ENCODE assay signal across 8 cellular contexts in genomic region chr17:40068584-40068916, GRCh38. TPM values are rescaled to one million over a fixed set of nuclear protein-coding genes. Genes with fewer than 3 reads are reported as not detected.
A peak's percentile ranks its signal among the peaks of the same experiment; 100 is the strongest.
DNase-seq lines count a peak whose midpoint lies in the region; ATAC-seq and TF ChIP-seq lines count a peak whose summit lies in the region.

No MANE protein-coding gene starts in this region.

- H3K4me3 ChIP-seq in SK-N-MC (peak overlapping the region; percentile 75), esophagus muscularis mucosa (peak overlapping the region; percentile 39 to 50 (median 46)), psoas muscle (peak overlapping the region; percentile 63)

- peaks cover 57% of the 10 kb centered on the region for H3K4me1 ChIP-seq in ES-I3 (ENCODE audit: insufficient read depth, low read length)
- peaks cover 89 to 100% (median 100%) of the 10 kb centered on the region in 4 donors for H3K4me1 ChIP-seq in esophagus muscularis mucosa
- peaks cover 82% of the 10 kb centered on the region for H3K4me1 ChIP-seq in psoas muscle

- no peak for TF ChIP-seq EP300 in esophagus muscularis mucosa (IDR thresholded peaks at IDR 0.05)

- no peak for TF ChIP-seq CTCF in esophagus muscularis mucosa (IDR thresholded peaks at IDR 0.05)
- no peak for TF ChIP-seq CTCF in psoas muscle (IDR thresholded peaks at IDR 0.05)

- ATAC-seq in psoas muscle = no peak
- ATAC-seq in GM19452 (IDR thresholded peaks at IDR 0.05; ENCODE audit: unreplicated experiment) = no peak

- peak overlapping the region; percentile 91 for H3K27ac ChIP-seq in SK-N-MC
- peak overlapping the region; percentile 91 to 99 (median 99) for H3K27ac ChIP-seq in esophagus muscularis mucosa (replicated peaks in 1 of 4)
- H3K27ac ChIP-seq in psoas muscle = peak overlapping the region; percentile 94

- intact Hi-C loops in esophagus muscularis mucosa (cut with DNase I) = loop anchor here (5.0 kb wide), 1 partner anchor 39 kb away; no protein-coding TSS in a partner anchor
- intact Hi-C loops in psoas muscle (cut with DNase I) = loop anchor here in 1 of 2 donors (2.0 kb wide), 1 partner anchor 42 kb away; no protein-coding TSS in a partner anchor

- no peaks in the 10 kb centered on the region for H3K36me3 ChIP-seq in ES-I3 (ENCODE audit: insufficient read depth, low read length)
- H3K36me3 ChIP-seq in SK-N-MC (ENCODE audit: insufficient read depth, low read length) = no peaks in the 10 kb centered on the region
- no peaks in the 10 kb centered on the region for H3K36me3 ChIP-seq in esophagus muscularis mucosa
- no peaks in the 10 kb centered on the region for H3K36me3 ChIP-seq in psoas muscle (ENCODE audit: insufficient read depth in 1 of 2, low read depth in 1 of 2)

- no peaks in the 10 kb centered on the region for H3K27me3 ChIP-seq in esophagus muscularis mucosa
- no peaks in the 10 kb centered on the region for H3K27me3 ChIP-seq in psoas muscle (ENCODE audit: insufficient read depth in 3 of 3, low read length in 2 of 3)

- 3% methylated on average over 5 of the region's 5 CpGs for WGBS in esophagus muscularis mucosa
- WGBS in psoas muscle, 3 donors = 5 to 7% (median 6%) methylated on average over 5 of the region's 5 CpGs

- H3K9ac ChIP-seq in ES-I3 (ENCODE audit: low read depth, low read length) (peak overlapping the region; percentile 41; the same call in 1 of the 2 replicates), SK-N-MC (ENCODE audit: insufficient read length) (peak overlapping the region; percentile 45)

- TF ChIP-seq POLR2A in esophagus muscularis mucosa (IDR thresholded peaks at IDR 0.05; ENCODE audit: low read depth) = no peak

- H3K9me3 ChIP-seq in ES-I3 (ENCODE audit: control insufficient read depth, insufficient read depth, low read length) (no peaks in the 10 kb centered on the region), SK-N-MC (ENCODE audit: low read depth, low read length) (no peaks in the 10 kb centered on the region), esophagus muscularis mucosa (no peaks in the 10 kb centered on the region), psoas muscle (no peaks in the 10 kb centered on the region)

- DNase-seq in SK-N-MC (ENCODE audit: low read depth, low spot score) = no peak
- DNase-seq in esophagus muscularis mucosa (ENCODE audit: extremely low spot score) = no peak
- no peak for DNase-seq in psoas muscle
- no peak for DNase-seq in GDM1 (lab: John Stamatoyannopoulos, UW)
- DNase-seq in NCI-H187 (lab: John Stamatoyannopoulos, UW) = no peak
- DNase-seq in NCI-H1930 (lab: John Stamatoyannopoulos, UW) = no peak

RNA-seq across cellular contexts. Expression of gene THRA, which starts 5.8 kb away (rescaled TPM):
- 100 to 1,000 TPM in 2 of 4 donors, 10 to 100 TPM in 2; 69.7 to 112 (median 85.2) TPM for total RNA-seq in esophagus muscularis mucosa
- total RNA-seq in psoas muscle = 10 to 100 TPM; 39.5 to 55.1 (median 42.9) TPM
- polyA plus RNA-seq in psoas muscle = 10 to 100 TPM in 2 of 3 donors, 1 to 10 TPM in 1; 9.5 to 60.0 (median 29.0) TPM

RNA-seq across cellular contexts. Expression of gene MED24, which starts 14.3 kb away (rescaled TPM):
- total RNA-seq in esophagus muscularis mucosa (10 to 100 TPM; 33.6 to 43.6 (median 37.4) TPM), psoas muscle (100 to 1,000 TPM in 2 of 4 donors, 10 to 100 TPM in 2; 56.3 to 120 (median 87.9) TPM)
- polyA plus RNA-seq in psoas muscle = 100 to 1,000 TPM in 1 of 3 donors, 10 to 100 TPM in 2; 51.1 to 115 (median 55.9) TPM

RNA-seq across cellular contexts. Expression of gene NR1D1, which starts 31.8 kb away (rescaled TPM):
- total RNA-seq in esophagus muscularis mucosa = 10 to 100 TPM in 3 of 4 donors, 1 to 10 TPM in 1; 6.1 to 24.2 (median 14.5) TPM
- 10 to 100 TPM; 29.4 to 88.7 (median 51.0) TPM for total RNA-seq in psoas muscle
- polyA plus RNA-seq in psoas muscle = 10 to 100 TPM; 21.4 to 41.6 (median 24.4) TPM

RNA-seq across cellular contexts. Expression of gene MSL1, which starts 53.2 kb away (rescaled TPM):
- total RNA-seq in esophagus muscularis mucosa (10 to 100 TPM; 64.1 to 86.8 (median 72.2) TPM), psoas muscle (10 to 100 TPM; 63.3 to 75.6 (median 69.0) TPM)
- polyA plus RNA-seq in psoas muscle = 10 to 100 TPM; 48.6 to 84.7 (median 56.4) TPM

RNA-seq across cellular contexts. Expression of gene CSF3, which starts 53.3 kb away (rescaled TPM):
- 10 to 100 TPM in 1 of 4 donors, under 1 TPM in 3; 0.32 to 19.4 (median 0.58) TPM for total RNA-seq in esophagus muscularis mucosa
- total RNA-seq in psoas muscle = 10 to 100 TPM in 2 of 4 donors, under 1 TPM in 2; 0.30 to 39.8 (median 19.4) TPM
- 10 to 100 TPM in 1 of 3 donors, 1 to 10 TPM in 2; 3.4 to 46.2 (median 3.9) TPM for polyA plus RNA-seq in psoas muscle
